In genomic region chr13:40152904-40153303, GRCh38 we compare ENCODE assay signal across 31 cellular contexts.
"Had no signal": no experiment of that assay in that cellular context is flagged by ENCODE, and none has a peak within 500 bp of the region (broad histone marks: within the 10 kb centered on the region; RNA-seq: fewer than 3 reads in every experiment).

No MANE protein-coding gene starts in this region.

- DNase-seq: activated B cell treated with CpG ODN at 0.5 μM for 24 hours; activated CD4-positive, alpha-beta memory T cell treated with anti-CD3 and anti-CD28 coated beads for 36 hours; activated CD4-positive, alpha-beta T cell treated with anti-CD3 and anti-CD28 coated beads for 4 hours; activated CD4-positive, alpha-beta T cell treated with anti-CD3 and anti-CD28 coated beads, Interleukin-2, amount 10 ng/mL, durations not matched to agents 24 days and 14 days; activated CD4-positive, alpha-beta T cell treated with anti-CD3 and anti-CD28 coated beads, Interleukin-2, amount 50 U/mL, for 1 hour; activated CD4-positive, alpha-beta T cell treated with anti-CD3 and anti-CD28 coated beads, Interleukin-2, amount 50 U/mL, for 4 hours; activated CD4-positive, CD25-positive, alpha-beta regulatory T cell treated with anti-CD3 and anti-CD28 coated beads, Interleukin-2, amount 50 U/mL, for 72 hours; activated CD8-positive, alpha-beta memory T cell treated with anti-CD3 and anti-CD28 coated beads, Interleukin-2, amount 50 U/mL, for 4 hours; activated effector memory CD4-positive, alpha-beta T cell treated with anti-CD3 and anti-CD28 coated beads, Interleukin-2, amount 50 U/mL, for 16 hours; activated gamma-delta T cell treated with Interleukin-2 at 50 U/mL for 16 hours; activated naive CD4-positive, alpha-beta T cell treated with anti-CD3 and anti-CD28 coated beads for 36 hours; activated naive CD4-positive, alpha-beta T cell treated with anti-CD3 and anti-CD28 coated beads, Interleukin-2, amount 50 U/mL, for 16 hours; activated naive CD8-positive, alpha-beta T cell treated with anti-CD3 and anti-CD28 coated beads for 36 hours; activated T-cell treated with anti-CD3 and anti-CD28 coated beads for 4 hours; activated T-cell treated with anti-CD3 and anti-CD28 coated beads, Interleukin-2, amount 50 U/mL, for 1 hour; activated T-cell treated with anti-CD3 and anti-CD28 coated beads, Interleukin-2, amount 50 U/mL, for 4 hours; activated T-cell treated with anti-CD3 and anti-CD28 coated beads, Interleukin-2, amount 50 U/mL, for 72 hours; amniotic stem cell; central memory CD4-positive, alpha-beta T cell; T-helper 1 cell; T-helper 2 cell; T-helper 9 cell had no signal

- H3K36me3 ChIP-seq: adrenal gland, brain microvascular endothelial cell, breast epithelium had no signal

- H3K4me3 ChIP-seq: adrenal gland, body of pancreas, breast epithelium had no signal

- H3K4me1 ChIP-seq: breast epithelium had no signal

- H3K9me3 ChIP-seq: adrenal gland, body of pancreas, breast epithelium had no signal

- H3K27ac ChIP-seq: adrenal gland, brain microvascular endothelial cell, breast epithelium, VCaP had no signal

- ATAC-seq: activated CD8-positive, alpha-beta T cell treated with anti-CD3 and anti-CD28 coated beads for 36 hours; activated naive CD4-positive, alpha-beta T cell treated with anti-CD3 and anti-CD28 coated beads, Interleukin-2, amount 50 U/mL, for 72 hours; activated T-cell treated with anti-CD3 and anti-CD28 coated beads, Interleukin-2, amount 50 U/mL, for 4 hours; activated T-cell treated with anti-CD3 and anti-CD28 coated beads, Interleukin-2, amount 50 U/mL, for 72 hours; activated T-helper 17 cell treated with anti-CD3 and anti-CD28 coated beads, Interleukin-2, amount 50 U/mL, for 72 hours had no signal

- FAIRE-seq: TTC549 had no signal

- H3K27me3 ChIP-seq: adrenal gland, body of pancreas, brain microvascular endothelial cell, breast epithelium had no signal
